26 cellular contexts compared by ENCODE assay signal in the genomic region with DNA sequence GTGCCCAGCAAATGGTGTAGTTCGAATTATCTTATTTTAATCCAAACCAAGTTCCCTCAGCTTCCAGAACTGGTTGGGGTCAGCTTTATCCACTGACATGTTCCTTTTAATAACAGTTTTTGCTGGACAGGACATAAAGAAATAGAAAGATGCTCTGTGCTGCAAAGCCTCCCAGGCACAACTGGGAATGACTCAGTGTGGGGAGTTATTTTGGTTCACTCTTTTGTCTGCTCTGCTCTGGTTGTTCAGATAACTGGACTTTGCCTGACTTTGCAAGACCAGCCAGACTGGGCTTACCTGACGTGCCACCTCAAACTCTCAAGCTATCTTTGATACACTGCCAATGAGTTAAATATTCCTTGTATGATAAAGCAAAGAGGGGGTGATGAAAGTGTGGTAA. TPM values are rescaled to one million over a fixed set of nuclear protein-coding genes. Genes with fewer than 3 reads are reported as not detected.
DNase-seq lines count a peak whose midpoint lies in the region; ATAC-seq, FAIRE-seq and TF ChIP-seq lines count a peak whose summit lies in the region.
"Had no signal": no experiment of that assay in that cellular context is flagged by ENCODE, and none has a peak within 500 bp of the region (broad histone marks: within the 10 kb centered on the region; RNA-seq: fewer than 3 reads in every experiment).

No MANE protein-coding gene starts in this region.

- peak; percentile 79 for FAIRE-seq in urothelium cell line (lab: Jason Lieb, UNC)
- FAIRE-seq: A549, D721Med, GM12878, GM12892, GM18507 had no signal

- H3K4me3 ChIP-seq in coronary artery = no peak overlapping the region
- H3K4me3 ChIP-seq: A549; BLaER1 treated with 17β-estradiol and CSF1 and Interleukin-3, amounts not matched to agents 10 nM and 100 nM; GM12878 had no signal

- intact Hi-C loops in left ventricle myocardium superior (cut with micrococcal nuclease) = no loop called here

- DNase-seq in coronary artery (ENCODE audit: low spot score) (peak; percentile 19), myocyte (ENCODE audit: low read depth) (peak; percentile 10), urothelium cell line (ENCODE audit: low spot score) (no peak), DMS53 treated with DMSO at 0.1 percent for 48 hours (lab: John Stamatoyannopoulos, UW; ENCODE audit: unreplicated experiment) (no peak), left ventricle myocardium superior (no peak)
- DNase-seq: AML-193; Caco-2; Calu3; CD4-positive, alpha-beta T cell; CD8-positive, alpha-beta T cell; DMS79; DND-41; EL; GDM1 had no signal

- ATAC-seq in left ventricle myocardium superior = no peak
- ATAC-seq: A549; CD8-positive, alpha-beta T cell had no signal

- no peak for TF ChIP-seq CTCF in coronary artery (IDR thresholded peaks at IDR 0.05)

- no peak overlapping the region for H3K27ac ChIP-seq in coronary artery
- H3K27ac ChIP-seq: 22Rv1; A549; BLaER1 treated with 17β-estradiol and CSF1 and Interleukin-3, amounts not matched to agents 10 nM and 100 nM; C4-2B had no signal

RNA-seq across cellular contexts. Expression of gene SEZ6L, which starts 25.6 kb away (rescaled TPM):
- total RNA-seq in myocyte = 0.03 TPM in 1 of 2 replicates, not detected in the other
- not detected for polyA plus RNA-seq in myocyte (2012)
- 0.37 TPM for total RNA-seq in left ventricle myocardium superior
- total RNA-seq: A172; B cell; Caco-2; Calu3; CD8-positive, alpha-beta T cell; Daoy; G401; GM12878 had no signal
- polyA plus RNA-seq: A549, GM12878 had no signal

Comparison
In these comparisons a context has a peak if more than half of its experiments do, and no peak if none do; other contexts are left out.
1. DNase-seq: peak in coronary artery (single experiment) and myocyte (single experiment); none in urothelium cell line (single experiment), DMS53 treated with DMSO at 0.1 percent for 48 hours (single experiment) and left ventricle myocardium superior (single experiment).